29 cellular contexts compared by ENCODE assay signal in genomic region chr7:74048999-74049599, GRCh38.
"Had no signal": no experiment of that assay in that cellular context is flagged by ENCODE, and none has a peak within 500 bp of the region (broad histone marks: within the 10 kb centered on the region; RNA-seq: fewer than 3 reads in every experiment).

No MANE protein-coding gene starts in this region.

- FAIRE-seq: colon, endometrium, endothelial cell of umbilical vein, frontal cortex had no signal

- H3K9me3 Mint-ChIP-seq: dendritic cell treated with granulocyte-macrophage colony-stimulating factor and Interleukin-4, amounts not matched to agents 40 ng/mL and 50 ng/mL, for 4 days; effector memory CD8-positive, alpha-beta T cell; endodermal cell had no signal

- H3K4me3 Mint-ChIP-seq: dendritic cell treated with granulocyte-macrophage colony-stimulating factor and Interleukin-4, amounts not matched to agents 40 ng/mL and 50 ng/mL, for 4 days; effector memory CD8-positive, alpha-beta T cell; endodermal cell had no signal

- H3K27ac Mint-ChIP-seq: dendritic cell treated with granulocyte-macrophage colony-stimulating factor and Interleukin-4, amounts not matched to agents 40 ng/mL and 50 ng/mL, for 4 days; effector memory CD8-positive, alpha-beta T cell; endodermal cell had no signal

- H3K4me3 ChIP-seq: colonic mucosa, coronary artery, dorsolateral prefrontal cortex, esophagus muscularis mucosa, esophagus squamous epithelium, gastrocnemius medialis, gastroesophageal sphincter, heart left ventricle, heart right ventricle, hepatocyte had no signal

- H3K79me2 ChIP-seq: hepatocyte had no signal

- ATAC-seq: effector memory CD8-positive, alpha-beta T cell; esophagus mucosa; gastrocnemius medialis; gastroesophageal sphincter; heart left ventricle; heart right ventricle had no signal

- H3K27ac ChIP-seq: colonic mucosa, coronary artery, dorsolateral prefrontal cortex, epithelial cell of prostate, esophagus muscularis mucosa, esophagus squamous epithelium, gastrocnemius medialis, gastroesophageal sphincter, heart left ventricle, heart right ventricle, hepatocyte had no signal

- H3K4me1 ChIP-seq: colonic mucosa, gastrocnemius medialis, gastroesophageal sphincter, heart left ventricle had no signal

- H3K36me3 ChIP-seq: colonic mucosa, gastrocnemius medialis had no signal

- H3K27me3 ChIP-seq: colonic mucosa, dorsolateral prefrontal cortex, esophagus muscularis mucosa, esophagus squamous epithelium, gastroesophageal sphincter, heart left ventricle, heart right ventricle, hepatocyte had no signal

- H2AFZ ChIP-seq: hepatocyte had no signal

- H3K4me2 ChIP-seq: hepatocyte had no signal

- DNase-seq: colonic mucosa; cortex of kidney; dermis blood vessel endothelial cell; dorsolateral prefrontal cortex; effector CD4-positive, alpha-beta T cell; effector CD8-positive, alpha-beta T cell; effector memory CD4-positive, alpha-beta T cell; effector memory CD8-positive, alpha-beta T cell; endodermal cell; erythroblast; esophagus squamous epithelium; foreskin fibroblast; foreskin melanocyte; gastrocnemius medialis; glutamatergic neuron; head of caudate nucleus; heart left ventricle; heart right ventricle had no signal

- H3K9me3 ChIP-seq: colonic mucosa, esophagus muscularis mucosa, esophagus squamous epithelium, gastrocnemius medialis, gastroesophageal sphincter, heart left ventricle, heart right ventricle had no signal
